In the genomic region with DNA sequence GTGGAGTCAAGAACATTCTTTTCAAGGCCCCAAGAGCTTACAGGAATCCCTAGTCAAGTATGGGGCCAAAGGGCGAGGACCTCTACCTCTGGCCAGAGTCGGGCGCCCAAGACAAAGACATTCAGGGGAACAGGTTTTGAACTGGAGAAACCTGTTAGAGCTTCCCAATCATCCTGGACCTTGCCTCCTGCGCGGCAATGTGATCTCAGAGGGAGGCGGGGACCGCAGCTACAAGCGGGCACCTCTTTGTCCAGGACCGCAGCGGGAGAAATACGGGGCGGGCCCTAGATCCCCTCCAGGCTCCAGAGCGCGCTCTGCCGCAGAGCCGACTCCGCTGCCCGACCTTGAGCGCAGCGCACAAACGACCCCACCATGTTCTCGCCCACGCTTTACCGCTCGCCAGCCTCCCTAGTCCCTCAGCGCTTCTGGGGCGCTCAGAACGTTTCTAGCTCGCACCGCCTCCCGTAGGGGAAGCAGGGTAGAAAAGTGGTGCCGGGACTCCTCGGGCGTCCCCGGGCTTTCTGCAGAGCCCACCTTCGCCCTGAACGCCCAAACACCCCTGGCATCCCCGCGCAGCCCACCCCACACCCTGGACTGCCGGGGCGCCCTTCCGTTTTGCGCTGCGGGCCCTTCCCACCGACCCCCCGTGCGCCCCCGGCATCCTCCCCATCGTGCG, we compare ENCODE assay signal across 1 cellular context.
A peak's percentile ranks its signal among the peaks of the same experiment; 100 is the strongest.
TF ChIP-seq lines count a peak whose summit lies in the region.

No MANE protein-coding gene starts in this region.

TF ChIP-seq in HepG2, 621 proteins besides CTCF, POLR2A, EP300 and RAD21 (continued from another document and continues in another):
- TF ChIP-seq, protein P1, sequence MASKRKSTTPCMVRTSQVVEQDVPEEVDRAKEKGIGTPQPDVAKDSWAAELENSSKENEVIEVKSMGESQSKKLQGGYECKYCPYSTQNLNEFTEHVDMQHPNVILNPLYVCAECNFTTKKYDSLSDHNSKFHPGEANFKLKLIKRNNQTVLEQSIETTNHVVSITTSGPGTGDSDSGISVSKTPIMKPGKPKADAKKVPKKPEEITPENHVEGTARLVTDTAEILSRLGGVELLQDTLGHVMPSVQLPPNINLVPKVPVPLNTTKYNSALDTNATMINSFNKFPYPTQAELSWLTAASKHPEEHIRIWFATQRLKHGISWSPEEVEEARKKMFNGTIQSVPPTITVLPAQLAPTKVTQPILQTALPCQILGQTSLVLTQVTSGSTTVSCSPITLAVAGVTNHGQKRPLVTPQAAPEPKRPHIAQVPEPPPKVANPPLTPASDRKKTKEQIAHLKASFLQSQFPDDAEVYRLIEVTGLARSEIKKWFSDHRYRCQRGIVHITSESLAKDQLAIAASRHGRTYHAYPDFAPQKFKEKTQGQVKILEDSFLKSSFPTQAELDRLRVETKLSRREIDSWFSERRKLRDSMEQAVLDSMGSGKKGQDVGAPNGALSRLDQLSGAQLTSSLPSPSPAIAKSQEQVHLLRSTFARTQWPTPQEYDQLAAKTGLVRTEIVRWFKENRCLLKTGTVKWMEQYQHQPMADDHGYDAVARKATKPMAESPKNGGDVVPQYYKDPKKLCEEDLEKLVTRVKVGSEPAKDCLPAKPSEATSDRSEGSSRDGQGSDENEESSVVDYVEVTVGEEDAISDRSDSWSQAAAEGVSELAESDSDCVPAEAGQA (IDR thresholded peaks at IDR 0.05; ENCODE audit: low read depth) = no peak
- TF ChIP-seq, protein P1 (CRISPR knock-in tag; IDR thresholded peaks at IDR 0.05; ENCODE audit: borderline replicate concordance) = no peak
- peak; percentile 47; the same call in 1 of the 2 replicates for TF ChIP-seq PHF20 (CRISPR knock-in tag; IDR thresholded peaks at IDR 0.05)
- TF ChIP-seq ZNF503 (CRISPR knock-in tag; IDR thresholded peaks at IDR 0.05) = no peak; the same call in 1 of the 2 replicates
- TF ChIP-seq ZNF446 (CRISPR knock-in tag; IDR thresholded peaks at IDR 0.05) = no peak
- TF ChIP-seq, protein P2, sequence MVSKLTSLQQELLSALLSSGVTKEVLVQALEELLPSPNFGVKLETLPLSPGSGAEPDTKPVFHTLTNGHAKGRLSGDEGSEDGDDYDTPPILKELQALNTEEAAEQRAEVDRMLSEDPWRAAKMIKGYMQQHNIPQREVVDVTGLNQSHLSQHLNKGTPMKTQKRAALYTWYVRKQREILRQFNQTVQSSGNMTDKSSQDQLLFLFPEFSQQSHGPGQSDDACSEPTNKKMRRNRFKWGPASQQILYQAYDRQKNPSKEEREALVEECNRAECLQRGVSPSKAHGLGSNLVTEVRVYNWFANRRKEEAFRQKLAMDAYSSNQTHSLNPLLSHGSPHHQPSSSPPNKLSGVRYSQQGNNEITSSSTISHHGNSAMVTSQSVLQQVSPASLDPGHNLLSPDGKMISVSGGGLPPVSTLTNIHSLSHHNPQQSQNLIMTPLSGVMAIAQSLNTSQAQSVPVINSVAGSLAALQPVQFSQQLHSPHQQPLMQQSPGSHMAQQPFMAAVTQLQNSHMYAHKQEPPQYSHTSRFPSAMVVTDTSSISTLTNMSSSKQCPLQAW (CRISPR knock-in tag; IDR thresholded peaks at IDR 0.05) = peak; percentile 30; the same call in 1 of the 2 replicates
- peak; percentile 28 for TF ChIP-seq TAF15 (IDR thresholded peaks at IDR 0.05; ENCODE audit: low read depth, low read length, poor library complexity, severe bottlenecking)
- TF ChIP-seq PHF21A (CRISPR knock-in tag; IDR thresholded peaks at IDR 0.05) = peak; percentile 78
- TF ChIP-seq TEAD2 (CRISPR knock-in tag; IDR thresholded peaks at IDR 0.05) = no peak
- TF ChIP-seq ARNTL (CRISPR knock-in tag; IDR thresholded peaks at IDR 0.05) = peak; percentile 46; the same call in 1 of the 2 replicates
- TF ChIP-seq, protein P3, sequence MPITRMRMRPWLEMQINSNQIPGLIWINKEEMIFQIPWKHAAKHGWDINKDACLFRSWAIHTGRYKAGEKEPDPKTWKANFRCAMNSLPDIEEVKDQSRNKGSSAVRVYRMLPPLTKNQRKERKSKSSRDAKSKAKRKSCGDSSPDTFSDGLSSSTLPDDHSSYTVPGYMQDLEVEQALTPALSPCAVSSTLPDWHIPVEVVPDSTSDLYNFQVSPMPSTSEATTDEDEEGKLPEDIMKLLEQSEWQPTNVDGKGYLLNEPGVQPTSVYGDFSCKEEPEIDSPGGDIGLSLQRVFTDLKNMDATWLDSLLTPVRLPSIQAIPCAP (CRISPR knock-in tag; IDR thresholded peaks at IDR 0.05; ENCODE audit: low read depth) = 0 out of 2 replicates have a peak, but pooled peaks have one; percentile 46
- peak; percentile 61 for TF ChIP-seq GATAD2A (CRISPR knock-in tag; IDR thresholded peaks at IDR 0.05)
- 0 out of 2 replicates have a peak, but pooled peaks have one; percentile 13 for TF ChIP-seq ISX (CRISPR knock-in tag; conservative IDR thresholded peaks at IDR 0.05)
- TF ChIP-seq IRX3 (CRISPR knock-in tag; IDR thresholded peaks at IDR 0.05; ENCODE audit: borderline replicate concordance, low read depth) = no peak
- no peak for TF ChIP-seq ZFAT (CRISPR knock-in tag; conservative IDR thresholded peaks at IDR 0.05)
- TF ChIP-seq E2F5 (CRISPR knock-in tag; conservative IDR thresholded peaks at IDR 0.05) = peak; percentile 71; the same call in 1 of the 2 replicates
- no peak for TF ChIP-seq TCF12 (IDR thresholded peaks at IDR 0.05)
- peak; percentile 86 for TF ChIP-seq TCF12 (CRISPR knock-in tag; IDR thresholded peaks at IDR 0.05)
- 0 out of 2 replicates have a peak, but pooled peaks have one; percentile 24 for TF ChIP-seq FOXJ3 (CRISPR knock-in tag; IDR thresholded peaks at IDR 0.05; ENCODE audit: borderline replicate concordance)
- TF ChIP-seq KAT7 (CRISPR knock-in tag; IDR thresholded peaks at IDR 0.05; ENCODE audit: borderline replicate concordance) = 0 out of 2 replicates have a peak, but pooled peaks have one; percentile 22
- TF ChIP-seq, protein P4, sequence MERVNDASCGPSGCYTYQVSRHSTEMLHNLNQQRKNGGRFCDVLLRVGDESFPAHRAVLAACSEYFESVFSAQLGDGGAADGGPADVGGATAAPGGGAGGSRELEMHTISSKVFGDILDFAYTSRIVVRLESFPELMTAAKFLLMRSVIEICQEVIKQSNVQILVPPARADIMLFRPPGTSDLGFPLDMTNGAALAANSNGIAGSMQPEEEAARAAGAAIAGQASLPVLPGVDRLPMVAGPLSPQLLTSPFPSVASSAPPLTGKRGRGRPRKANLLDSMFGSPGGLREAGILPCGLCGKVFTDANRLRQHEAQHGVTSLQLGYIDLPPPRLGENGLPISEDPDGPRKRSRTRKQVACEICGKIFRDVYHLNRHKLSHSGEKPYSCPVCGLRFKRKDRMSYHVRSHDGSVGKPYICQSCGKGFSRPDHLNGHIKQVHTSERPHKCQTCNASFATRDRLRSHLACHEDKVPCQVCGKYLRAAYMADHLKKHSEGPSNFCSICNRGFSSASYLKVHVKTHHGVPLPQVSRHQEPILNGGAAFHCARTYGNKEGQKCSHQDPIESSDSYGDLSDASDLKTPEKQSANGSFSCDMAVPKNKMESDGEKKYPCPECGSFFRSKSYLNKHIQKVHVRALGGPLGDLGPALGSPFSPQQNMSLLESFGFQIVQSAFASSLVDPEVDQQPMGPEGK (CRISPR knock-in tag; IDR thresholded peaks at IDR 0.05) = peak; percentile 40; the same call in 1 of the 2 replicates
- peak; percentile 27; the same call in 1 of the 2 replicates for TF ChIP-seq KLF9 (CRISPR knock-in tag; IDR thresholded peaks at IDR 0.05; ENCODE audit: low read depth)
- no peak for TF ChIP-seq SKI (IDR thresholded peaks at IDR 0.05; ENCODE audit: partially characterized antibody)
- 0 out of 2 replicates have a peak, but pooled peaks have one; percentile 18 for TF ChIP-seq ISL2 (CRISPR knock-in tag; IDR thresholded peaks at IDR 0.05)
- peak; percentile 68 for TF ChIP-seq HNF4G (IDR thresholded peaks at IDR 0.05; ENCODE audit: borderline replicate concordance, low read depth, low read length)
- 0 out of 2 replicates have a peak, but pooled peaks have one; percentile 6 for TF ChIP-seq HNF4G (CRISPR knock-in tag; IDR thresholded peaks at IDR 0.05; ENCODE audit: borderline replicate concordance, low read depth)
- TF ChIP-seq, protein P5, sequence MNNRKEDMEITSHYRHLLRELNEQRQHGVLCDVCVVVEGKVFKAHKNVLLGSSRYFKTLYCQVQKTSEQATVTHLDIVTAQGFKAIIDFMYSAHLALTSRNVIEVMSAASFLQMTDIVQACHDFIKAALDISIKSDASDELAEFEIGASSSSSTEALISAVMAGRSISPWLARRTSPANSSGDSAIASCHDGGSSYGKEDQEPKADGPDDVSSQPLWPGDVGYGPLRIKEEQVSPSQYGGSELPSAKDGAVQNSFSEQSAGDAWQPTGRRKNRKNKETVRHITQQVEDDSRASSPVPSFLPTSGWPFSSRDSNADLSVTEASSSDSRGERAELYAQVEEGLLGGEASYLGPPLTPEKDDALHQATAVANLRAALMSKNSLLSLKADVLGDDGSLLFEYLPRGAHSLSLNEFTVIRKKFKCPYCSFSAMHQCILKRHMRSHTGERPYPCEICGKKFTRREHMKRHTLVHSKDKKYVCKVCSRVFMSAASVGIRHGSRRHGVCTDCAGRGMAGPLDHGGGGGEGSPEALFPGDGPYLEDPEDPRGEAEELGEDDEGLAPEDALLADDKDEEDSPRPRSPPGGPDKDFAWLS (CRISPR knock-in tag; IDR thresholded peaks at IDR 0.05; ENCODE audit: borderline replicate concordance) = no peak
- 0 out of 2 replicates have a peak, but pooled peaks have one; percentile 9 for TF ChIP-seq ZNF121 (CRISPR knock-in tag; IDR thresholded peaks at IDR 0.05)
- TF ChIP-seq KMT2A (CRISPR knock-in tag; IDR thresholded peaks at IDR 0.05) = peak; percentile 53; the same call in 1 of the 2 replicates
- TF ChIP-seq NR2F1 (CRISPR knock-in tag; IDR thresholded peaks at IDR 0.05) = 0 out of 4 replicates have a peak, but pooled peaks of 1 of the 2 experiments have one; percentile 32
- no peak for TF ChIP-seq GPBP1L1 (CRISPR knock-in tag; IDR thresholded peaks at IDR 0.05)
- TF ChIP-seq ASH2L (IDR thresholded peaks at IDR 0.05; ENCODE audit: insufficient read length, low read depth, low read length) = peak; percentile 12
- 0 out of 2 replicates have a peak, but pooled peaks have one; percentile 68 for TF ChIP-seq IRF9 (CRISPR knock-in tag; IDR thresholded peaks at IDR 0.05; ENCODE audit: borderline replicate concordance)
- no peak for TF ChIP-seq KDM1A (CRISPR knock-in tag; IDR thresholded peaks at IDR 0.05)
- no peak for TF ChIP-seq ZBTB1 (CRISPR knock-in tag; IDR thresholded peaks at IDR 0.05; ENCODE audit: borderline replicate concordance)
- peak; percentile 61 for TF ChIP-seq HOXA3 (CRISPR knock-in tag; IDR thresholded peaks at IDR 0.05)
- peak; percentile 23; the same call in 1 of the 2 replicates for TF ChIP-seq NFYB (CRISPR knock-in tag; IDR thresholded peaks at IDR 0.05)
- TF ChIP-seq ZNF367 (CRISPR knock-in tag; IDR thresholded peaks at IDR 0.05; ENCODE audit: borderline replicate concordance) = no peak
- no peak for TF ChIP-seq ZNF253 (CRISPR knock-in tag; IDR thresholded peaks at IDR 0.05; ENCODE audit: borderline replicate concordance)
